Comparison of ENCODE assay signal across 10 cellular contexts in the genomic region with DNA sequence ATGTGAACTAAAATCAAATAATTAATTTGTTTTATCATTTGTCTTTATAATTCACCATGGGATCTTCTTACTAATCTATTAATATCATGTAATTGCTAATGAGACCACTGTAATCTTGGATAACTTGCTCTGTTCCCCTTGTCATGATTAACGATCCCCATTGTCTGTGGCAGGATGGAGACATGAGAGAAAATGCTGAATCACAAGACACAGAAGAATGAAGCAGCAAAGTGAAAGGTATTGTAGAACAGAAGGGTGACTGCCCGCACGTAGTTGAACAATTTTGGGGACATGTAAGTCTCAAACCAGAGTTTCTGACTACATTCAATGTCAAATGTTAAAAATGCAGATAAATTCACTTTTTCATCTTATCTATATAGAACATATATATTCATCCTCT.
"Had no signal": no experiment of that assay in that cellular context is flagged by ENCODE, and none has a peak within 500 bp of the region (broad histone marks: within the 10 kb centered on the region; RNA-seq: fewer than 3 reads in every experiment).

No MANE protein-coding gene starts in this region.

- H3K4me1 ChIP-seq: stomach had no signal

- FAIRE-seq: islet of Langerhans had no signal

- H3K27me3 Mint-ChIP-seq: activated naive CD8-positive, alpha-beta T cell; naive thymus-derived CD4-positive, alpha-beta T cell had no signal

- H3K4me3 Mint-ChIP-seq: activated naive CD8-positive, alpha-beta T cell; naive thymus-derived CD4-positive, alpha-beta T cell had no signal

- H3K27me3 ChIP-seq: stomach had no signal

- H3K36me3 ChIP-seq: stomach, thoracic aorta had no signal

- H3K4me1 Mint-ChIP-seq: naive thymus-derived CD4-positive, alpha-beta T cell had no signal

- H3K27ac ChIP-seq: stomach, thoracic aorta had no signal

- H3K36me3 Mint-ChIP-seq: activated naive CD8-positive, alpha-beta T cell; naive thymus-derived CD4-positive, alpha-beta T cell had no signal

- H3K9me3 ChIP-seq: stomach, thoracic aorta had no signal

- H3K27ac Mint-ChIP-seq: activated naive CD8-positive, alpha-beta T cell; naive thymus-derived CD4-positive, alpha-beta T cell had no signal

- H3K4me3 ChIP-seq: stomach, thoracic aorta had no signal

- DNase-seq: activated CD4-positive, CD25-positive, alpha-beta regulatory T cell; anterior cingulate cortex; foreskin melanocyte; head of caudate nucleus; naive thymus-derived CD4-positive, alpha-beta T cell; stomach; T-helper 9 cell had no signal

- ATAC-seq: naive thymus-derived CD4-positive, alpha-beta T cell had no signal
